Comparison of ENCODE assay signal across 23 cellular contexts in genomic region chr3:66110840-66111239, GRCh38.
DNase-seq lines count a peak whose midpoint lies in the region; ATAC-seq, FAIRE-seq and TF ChIP-seq lines count a peak whose summit lies in the region.
"Had no signal": no experiment of that assay in that cellular context is flagged by ENCODE, and none has a peak within 500 bp of the region (broad histone marks: within the 10 kb centered on the region; RNA-seq: fewer than 3 reads in every experiment).

No MANE protein-coding gene starts in this region.

- TF ChIP-seq CTCF in astrocyte (IDR thresholded peaks at IDR 0.05; ENCODE audit: insufficient read depth, low read depth, low read length) (no peak), fibroblast of villous mesenchyme (IDR thresholded peaks at IDR 0.05; ENCODE audit: insufficient read depth, low read depth, low read length) (no peak), omental fat pad (IDR thresholded peaks at IDR 0.05) (no peak), foreskin keratinocyte (conservative IDR thresholded peaks at IDR 0.05) (no peak)

- ATAC-seq in omental fat pad (ENCODE audit: low FRiP score) (peak; percentile 37), foreskin keratinocyte (no peak)
- ATAC-seq: K562, SK-N-SH treated with all-trans-retinoic acid at 6 μM for 48 hours had no signal

- FAIRE-seq in astrocyte (lab: Jason Lieb, UNC) = no peak
- FAIRE-seq: K562, TTC549 had no signal

- H3K4me1 ChIP-seq in astrocyte (ENCODE audit: insufficient read depth, low read length) = peaks cover 6% of the 10 kb centered on the region
- H3K4me1 ChIP-seq in foreskin keratinocyte = peaks cover 4% of the 10 kb centered on the region
- H3K4me1 ChIP-seq: uterus had no signal

- peak overlapping the region; percentile 5 for H3K4me2 ChIP-seq in astrocyte (ENCODE audit: low read length)

- H3K4me3 ChIP-seq in astrocyte (ENCODE audit: insufficient read depth, low read depth, low read length) (no peak overlapping the region), fibroblast of villous mesenchyme (ENCODE audit: low read depth, low read length) (no peak overlapping the region)
- H3K4me3 ChIP-seq: HAP-1, K562, skin epidermis, uterus had no signal

- H4K20me1 ChIP-seq in astrocyte (ENCODE audit: insufficient read depth, low read length) = no peaks in the 10 kb centered on the region

- DNase-seq in HT1080 (ENCODE audit: low read depth) (peak; percentile 76), astrocyte (ENCODE audit: low read depth) (no peak), fibroblast of villous mesenchyme (ENCODE audit: low read depth) (peak; percentile 71), omental fat pad (ENCODE audit: low spot score) (no peak), foreskin keratinocyte (no peak), midbrain (lab: John Stamatoyannopoulos, UW) (no peak), NCI-H1694 treated with DMSO at 0.1 percent for 48 hours (lab: John Stamatoyannopoulos, UW) (no peak), DMS79 (lab: John Stamatoyannopoulos, UW) (no peak)
- DNase-seq: activated CD4-positive, alpha-beta T cell treated with anti-CD3 and anti-CD28 coated beads, Interleukin-2, amount 50 U/mL, for 48 hours; amniotic stem cell; DND-41; NCI-H1417; stimulated activated naive CD4-positive, alpha-beta T cell treated with Interleukin-2 at 50 U/mL for 16 hours had no signal

- no peaks in the 10 kb centered on the region for H3K9me3 Mint-ChIP-seq in astrocyte (ENCODE audit: unreplicated experiment)
- H3K9me3 Mint-ChIP-seq: activated T-helper 1 cell treated with anti-CD3 and anti-CD28 coated beads, Interleukin-12 subunit alpha, Interleukin-12 subunit beta, Interleukin-2, Interleukin-4 antibody, amounts not matched to agents 30 ng/mL and 10 ng/mL and 1 ng/mL, durations not matched to agents 14 hours and 24 hours and 36 hours; dendritic cell treated with granulocyte-macrophage colony-stimulating factor and Interleukin-4, amounts not matched to agents 40 ng/mL and 50 ng/mL, for 4 days; mesothelial cell of epicardium had no signal

- H2AFZ ChIP-seq in astrocyte (ENCODE audit: low read depth, low read length) = peak overlapping the region; percentile 51

- H3K36me3 Mint-ChIP-seq in astrocyte (ENCODE audit: low read depth, unreplicated experiment) = no peaks in the 10 kb centered on the region
- H3K36me3 Mint-ChIP-seq: mesothelial cell of epicardium had no signal

- no peaks in the 10 kb centered on the region for H3K27me3 Mint-ChIP-seq in astrocyte (ENCODE audit: low read depth, unreplicated experiment)
- H3K27me3 Mint-ChIP-seq: dendritic cell treated with granulocyte-macrophage colony-stimulating factor and Interleukin-4, amounts not matched to agents 40 ng/mL and 50 ng/mL, for 4 days had no signal

- no peaks in the 10 kb centered on the region for H3K36me3 ChIP-seq in astrocyte (ENCODE audit: insufficient read depth, low read length)
- H3K36me3 ChIP-seq: HAP-1, uterus had no signal

- peaks cover 7% of the 10 kb centered on the region for H3K4me1 Mint-ChIP-seq in astrocyte (ENCODE audit: low read depth, unreplicated experiment)
- H3K4me1 Mint-ChIP-seq: B cell had no signal

- H3K9me3 ChIP-seq in astrocyte (ENCODE audit: insufficient read depth, low read depth, low read length) = no peaks in the 10 kb centered on the region
- H3K9me3 ChIP-seq: HAP-1, uterus had no signal

- no peak overlapping the region for H3K4me3 Mint-ChIP-seq in astrocyte (ENCODE audit: unreplicated experiment)
- H3K4me3 Mint-ChIP-seq: activated T-helper 1 cell treated with anti-CD3 and anti-CD28 coated beads, Interleukin-12 subunit alpha, Interleukin-12 subunit beta, Interleukin-2, Interleukin-4 antibody, amounts not matched to agents 30 ng/mL and 10 ng/mL and 1 ng/mL, durations not matched to agents 14 hours and 24 hours and 36 hours; B cell; dendritic cell treated with granulocyte-macrophage colony-stimulating factor and Interleukin-4, amounts not matched to agents 40 ng/mL and 50 ng/mL, for 4 days; mesothelial cell of epicardium had no signal

- H3K27ac Mint-ChIP-seq in astrocyte (ENCODE audit: unreplicated experiment) = no peak overlapping the region
- H3K27ac Mint-ChIP-seq: activated T-helper 1 cell treated with anti-CD3 and anti-CD28 coated beads, Interleukin-12 subunit alpha, Interleukin-12 subunit beta, Interleukin-2, Interleukin-4 antibody, amounts not matched to agents 30 ng/mL and 10 ng/mL and 1 ng/mL, durations not matched to agents 14 hours and 24 hours and 36 hours; B cell; dendritic cell treated with granulocyte-macrophage colony-stimulating factor and Interleukin-4, amounts not matched to agents 40 ng/mL and 50 ng/mL, for 4 days; mesothelial cell of epicardium had no signal

- no peaks in the 10 kb centered on the region for H3K79me2 ChIP-seq in astrocyte (ENCODE audit: insufficient read depth, low read length)

- H3K9ac ChIP-seq in astrocyte (ENCODE audit: low read length) = no peak overlapping the region

- H3K27ac ChIP-seq in astrocyte (ENCODE audit: low read depth, low read length) (no peak overlapping the region), foreskin keratinocyte (no peak overlapping the region)
- H3K27ac ChIP-seq: skin epidermis, uterus had no signal

- H3K27me3 ChIP-seq in astrocyte (ENCODE audit: insufficient read depth, low read length) (no peaks in the 10 kb centered on the region), foreskin keratinocyte (no peaks in the 10 kb centered on the region)
- H3K27me3 ChIP-seq: uterus had no signal

Comparison
In these comparisons a context has a peak if more than half of its experiments do, and no peak if none do; other contexts are left out.
1. DNase-seq: peak in HT1080 (single experiment) and fibroblast of villous mesenchyme (single experiment); none in astrocyte (single experiment), omental fat pad (single experiment), foreskin keratinocyte (0 of 2), midbrain (single experiment), NCI-H1694 treated with DMSO at 0.1 percent for 48 hours (single experiment) and DMS79 (single experiment).